18 cellular contexts compared by ENCODE assay signal in genomic region chr2:40482091-40482490, GRCh38. TPM values are rescaled to one million over a fixed set of nuclear protein-coding genes. Genes with fewer than 3 reads are reported as not detected.
A peak's percentile ranks its signal among the peaks of the same experiment; 100 is the strongest.
DNase-seq lines count a peak whose midpoint lies in the region; TF ChIP-seq lines count a peak whose summit lies in the region.
"Had no signal": no experiment of that assay in that cellular context is flagged by ENCODE, and none has a peak within 500 bp of the region (broad histone marks: within the 10 kb centered on the region; RNA-seq: fewer than 3 reads in every experiment).

No MANE protein-coding gene starts in this region.

- peak overlapping the region in 3 of 11 experiments; percentile 36 to 51 (median 41); a peak in 3 of 22 replicates for H3K9ac ChIP-seq in BLaER1 treated with 17β-estradiol and CSF1 and Interleukin-3, amounts not matched to agents 10 nM and 100 nM
- no peak overlapping the region for H3K9ac ChIP-seq in neural progenitor cell

- no peaks in the 10 kb centered on the region for H3K27me3 Mint-ChIP-seq in dendritic cell treated with granulocyte-macrophage colony-stimulating factor and Interleukin-4, amounts not matched to agents 40 ng/mL and 50 ng/mL, for 4 days
- H3K27me3 Mint-ChIP-seq in T-helper 2 cell treated with Interferon-gamma antibody and Interleukin-4, amounts not matched to agents 5 μg/mL and 100 μg/mL, for 36 hours (ENCODE audit: low read depth) = no peaks in the 10 kb centered on the region
- H3K27me3 Mint-ChIP-seq in neural progenitor cell (ENCODE audit: insufficient read depth, low read depth) = no peaks in the 10 kb centered on the region

- H2AFZ ChIP-seq in neural progenitor cell (replicated peaks) = no peak overlapping the region

- no peak overlapping the region for H3K4me3 ChIP-seq in BLaER1 treated with 17β-estradiol and CSF1 and Interleukin-3, amounts not matched to agents 10 nM and 100 nM
- no peak overlapping the region for H3K4me3 ChIP-seq in HL-60 (replicated peaks; ENCODE audit: insufficient read depth, low read length)
- peak overlapping the region in 1 of 2 experiments; percentile 10 for H3K4me3 ChIP-seq in neutrophil (ENCODE audit: low read depth in 1 of 2, low read length in 1 of 2)
- no peak overlapping the region for H3K4me3 ChIP-seq in neural progenitor cell
- H3K4me3 ChIP-seq: SJSA1 had no signal

- H3K36me3 Mint-ChIP-seq in dendritic cell treated with granulocyte-macrophage colony-stimulating factor and Interleukin-4, amounts not matched to agents 40 ng/mL and 50 ng/mL, for 4 days (ENCODE audit: low read depth) = no peaks in the 10 kb centered on the region
- no peaks in the 10 kb centered on the region for H3K36me3 Mint-ChIP-seq in T-helper 2 cell treated with Interferon-gamma antibody and Interleukin-4, amounts not matched to agents 5 μg/mL and 100 μg/mL, for 36 hours (ENCODE audit: low read depth)
- H3K36me3 Mint-ChIP-seq in neural progenitor cell = no peaks in the 10 kb centered on the region

- peak overlapping the region in 5 of 11 experiments; percentile 21 to 60 (median 48); a peak in 10 of 22 replicates for H3K4me2 ChIP-seq in BLaER1 treated with 17β-estradiol and CSF1 and Interleukin-3, amounts not matched to agents 10 nM and 100 nM
- H3K4me2 ChIP-seq in neural progenitor cell = no peak overlapping the region

- H3F3A ChIP-seq in neural progenitor cell (ENCODE audit: low read depth) = no peaks in the 10 kb centered on the region

- peaks cover 9% of the 10 kb centered on the region for H3K9me3 Mint-ChIP-seq in dendritic cell treated with granulocyte-macrophage colony-stimulating factor and Interleukin-4, amounts not matched to agents 40 ng/mL and 50 ng/mL, for 4 days
- no peaks in the 10 kb centered on the region for H3K9me3 Mint-ChIP-seq in T-helper 2 cell treated with Interferon-gamma antibody and Interleukin-4, amounts not matched to agents 5 μg/mL and 100 μg/mL, for 36 hours
- no peaks in the 10 kb centered on the region for H3K9me3 Mint-ChIP-seq in neural progenitor cell

- DNase-seq in HL-60 (ENCODE audit: low read depth in 1 of 2, low spot score in 1 of 2) (no peak), NCI-H524 treated with DMSO at 0.1 percent for 48 hours (lab: John Stamatoyannopoulos, UW) (no peak), neural progenitor cell (ENCODE audit: low spot score) (no peak)
- DNase-seq in T-helper 2 cell treated with Interferon-gamma antibody and Interleukin-4, amounts not matched to agents 5 μg/mL and 100 μg/mL, for 36 hours (ENCODE audit: low spot score) = no peak
- DNase-seq: ACHN, COR-L47, DMS 273 treated with DMSO at 0.1 percent for 48 hours, DND-41, NCI-H1092 treated with DMSO at 0.1 percent for 48 hours, NCI-H146, NCI-H2029 treated with DMSO at 0.1 percent for 48 hours, NCI-H2171 treated with DMSO at 0.1 percent for 48 hours, NCI-H446 treated with DMSO at 0.1 percent for 48 hours had no signal

- no peaks in the 10 kb centered on the region for H3K27me3 ChIP-seq in BLaER1 treated with 17β-estradiol and CSF1 and Interleukin-3, amounts not matched to agents 10 nM and 100 nM
- H3K27me3 ChIP-seq in HL-60 (ENCODE audit: insufficient read depth, poor library complexity, severe bottlenecking) (no peaks in the 10 kb centered on the region), neutrophil (no peaks in the 10 kb centered on the region), neural progenitor cell (no peaks in the 10 kb centered on the region)
- H3K27me3 ChIP-seq: SJSA1 had no signal

- H3K9me3 ChIP-seq in BLaER1 treated with 17β-estradiol and CSF1 and Interleukin-3, amounts not matched to agents 10 nM and 100 nM (replicated peaks in 1 of 11) = peaks cover 5 to 14% (median 8%) of the 10 kb centered on the region in 11 experiments; a peak in 10 of 22 replicates
- H3K9me3 ChIP-seq in neutrophil = no peaks in the 10 kb centered on the region
- no peaks in the 10 kb centered on the region for H3K9me3 ChIP-seq in neural progenitor cell (ENCODE audit: low read depth)
- H3K9me3 ChIP-seq: SJSA1 had no signal

- TF ChIP-seq CTCF in HL-60 (IDR thresholded peaks at IDR 0.05; ENCODE audit: insufficient read depth, low read length) = no peak
- TF ChIP-seq CTCF in neutrophil (IDR thresholded peaks at IDR 0.05) = no peak
- TF ChIP-seq CTCF in neural progenitor cell (IDR thresholded peaks at IDR 0.05) = no peak

- no peaks in the 10 kb centered on the region for H3K36me3 ChIP-seq in BLaER1 treated with 17β-estradiol and CSF1 and Interleukin-3, amounts not matched to agents 10 nM and 100 nM
- H3K36me3 ChIP-seq in neutrophil = no peaks in the 10 kb centered on the region
- H3K36me3 ChIP-seq in neural progenitor cell = no peaks in the 10 kb centered on the region
- H3K36me3 ChIP-seq: SJSA1 had no signal

- H3K79me2 ChIP-seq in neural progenitor cell (ENCODE audit: low read depth) = no peaks in the 10 kb centered on the region

- no peaks in the 10 kb centered on the region for H4K20me1 ChIP-seq in BLaER1 treated with 17β-estradiol and CSF1 and Interleukin-3, amounts not matched to agents 10 nM and 100 nM
- no peaks in the 10 kb centered on the region for H4K20me1 ChIP-seq in neural progenitor cell (ENCODE audit: low read depth)

- no peak overlapping the region for H3K4me3 Mint-ChIP-seq in dendritic cell treated with granulocyte-macrophage colony-stimulating factor and Interleukin-4, amounts not matched to agents 40 ng/mL and 50 ng/mL, for 4 days
- no peak overlapping the region for H3K4me3 Mint-ChIP-seq in T-helper 2 cell treated with Interferon-gamma antibody and Interleukin-4, amounts not matched to agents 5 μg/mL and 100 μg/mL, for 36 hours
- no peak overlapping the region for H3K4me3 Mint-ChIP-seq in neural progenitor cell

- H3K27ac ChIP-seq in BLaER1 treated with 17β-estradiol and CSF1 and Interleukin-3, amounts not matched to agents 10 nM and 100 nM = peak overlapping the region in 6 of 11 experiments; percentile 20 to 88 (median 69); a peak in 10 of 22 replicates
- H3K27ac ChIP-seq in HL-60 (replicated peaks) = peak overlapping the region; percentile 76
- peak overlapping the region; percentile 44 for H3K27ac ChIP-seq in neutrophil
- H3K27ac ChIP-seq in neural progenitor cell = no peak overlapping the region
- H3K27ac ChIP-seq: C4-2B, SJSA1 had no signal

- intact Hi-C loops in dendritic cell treated with granulocyte-macrophage colony-stimulating factor and Interleukin-4, amounts not matched to agents 40 ng/mL and 50 ng/mL, for 4 days (cut with micrococcal nuclease) = no loop called here

- H3K4me1 Mint-ChIP-seq in dendritic cell treated with granulocyte-macrophage colony-stimulating factor and Interleukin-4, amounts not matched to agents 40 ng/mL and 50 ng/mL, for 4 days (ENCODE audit: low read depth) = peaks cover 50% of the 10 kb centered on the region
- H3K4me1 Mint-ChIP-seq in T-helper 2 cell treated with Interferon-gamma antibody and Interleukin-4, amounts not matched to agents 5 μg/mL and 100 μg/mL, for 36 hours (ENCODE audit: low read depth) = no peaks in the 10 kb centered on the region
- H3K4me1 Mint-ChIP-seq in neural progenitor cell = peaks cover 1% of the 10 kb centered on the region

- H3K27ac Mint-ChIP-seq in dendritic cell treated with granulocyte-macrophage colony-stimulating factor and Interleukin-4, amounts not matched to agents 40 ng/mL and 50 ng/mL, for 4 days = peak overlapping the region; percentile 77
- H3K27ac Mint-ChIP-seq in T-helper 2 cell treated with Interferon-gamma antibody and Interleukin-4, amounts not matched to agents 5 μg/mL and 100 μg/mL, for 36 hours = no peak overlapping the region
- H3K27ac Mint-ChIP-seq in neural progenitor cell = no peak overlapping the region

- H3K4me1 ChIP-seq in BLaER1 treated with 17β-estradiol and CSF1 and Interleukin-3, amounts not matched to agents 10 nM and 100 nM = peaks cover 2 to 71% (median 13%) of the 10 kb centered on the region in 10 experiments; a peak in 16 of 20 replicates
- H3K4me1 ChIP-seq in neutrophil (ENCODE audit: control insufficient read depth in 1 of 2, insufficient read depth in 1 of 2, low read depth in 1 of 2, low read length in 1 of 2) = peaks cover 64% of the 10 kb centered on the region in 2 experiments
- H3K4me1 ChIP-seq in neural progenitor cell = no peaks in the 10 kb centered on the region
- H3K4me1 ChIP-seq: SJSA1 had no signal

RNA-seq across cellular contexts. Expression of gene SLC8A1, which starts 30.2 kb away (rescaled TPM):
- total RNA-seq in neural progenitor cell (ENCODE audit: low replicate concordance) = 6.5 and 9.6 TPM in 2 replicates
